9 cellular contexts compared by ENCODE assay signal in genomic region chr17:27540300-27541105, GRCh38.
DNase-seq lines count a peak whose midpoint lies in the region; ATAC-seq, FAIRE-seq and TF ChIP-seq lines count a peak whose summit lies in the region.
"Had no signal": no experiment of that assay in that cellular context is flagged by ENCODE, and none has a peak within 500 bp of the region (broad histone marks: within the 10 kb centered on the region; RNA-seq: fewer than 3 reads in every experiment).

No MANE protein-coding gene starts in this region.

- no peak overlapping the region for H3K4me3 Mint-ChIP-seq in CD4-positive, CD25-positive, alpha-beta regulatory T cell
- H3K4me3 Mint-ChIP-seq: naive thymus-derived CD8-positive, alpha-beta T cell had no signal

- H3K4me1 ChIP-seq in CD4-positive, CD25-positive, alpha-beta regulatory T cell (ENCODE audit: control insufficient read depth, insufficient read depth, low read length, poor library complexity, severe bottlenecking): peaks cover 19% of the 10 kb centered on the region
- H3K4me1 ChIP-seq in SJSA1 (replicated peaks): peaks cover 56% of the 10 kb centered on the region

- no peak for ATAC-seq in CD4-positive, CD25-positive, alpha-beta regulatory T cell (ENCODE audit: low read depth in 2 of 2)
- ATAC-seq in HG03139 (IDR thresholded peaks at IDR 0.05; ENCODE audit: unreplicated experiment): no peak
- ATAC-seq: naive thymus-derived CD8-positive, alpha-beta T cell had no signal

- TF ChIP-seq POLR2A in H54 (IDR thresholded peaks at IDR 0.05; ENCODE audit: low read depth, low read length): no peak

- no peak overlapping the region for H3K27ac ChIP-seq in CD4-positive, CD25-positive, alpha-beta regulatory T cell (ENCODE audit: insufficient read depth, low read length, poor library complexity, severe bottlenecking)
- H3K27ac ChIP-seq in SJSA1: peak overlapping the region; percentile 47

- H3K9me3 Mint-ChIP-seq in CD4-positive, CD25-positive, alpha-beta regulatory T cell: no peaks in the 10 kb centered on the region
- H3K9me3 Mint-ChIP-seq: naive thymus-derived CD8-positive, alpha-beta T cell had no signal

- no peaks in the 10 kb centered on the region for H3K36me3 ChIP-seq in CD4-positive, CD25-positive, alpha-beta regulatory T cell (ENCODE audit: control insufficient read depth, insufficient read depth, low read length)
- H3K36me3 ChIP-seq in SJSA1: no peaks in the 10 kb centered on the region

- H3K27me3 Mint-ChIP-seq in CD4-positive, CD25-positive, alpha-beta regulatory T cell: no peaks in the 10 kb centered on the region
- H3K27me3 Mint-ChIP-seq: naive thymus-derived CD8-positive, alpha-beta T cell had no signal

- CTCF ChIA-PET in HEK293T (lab: Yijun Ruan, JAX): no interaction called here

- H3K27ac Mint-ChIP-seq in CD4-positive, CD25-positive, alpha-beta regulatory T cell: peak overlapping the region in 2 of 3 donors; percentile 36 to 68

- FAIRE-seq in H54 (lab: Jason Lieb, UNC): no peak

- no peaks in the 10 kb centered on the region for H3K36me3 Mint-ChIP-seq in CD4-positive, CD25-positive, alpha-beta regulatory T cell
- H3K36me3 Mint-ChIP-seq: naive thymus-derived CD8-positive, alpha-beta T cell had no signal

- no peaks in the 10 kb centered on the region for H3K27me3 ChIP-seq in CD4-positive, CD25-positive, alpha-beta regulatory T cell (ENCODE audit: control insufficient read depth, insufficient read depth, low read length)
- no peaks in the 10 kb centered on the region for H3K27me3 ChIP-seq in SJSA1 (replicated peaks)

- DNase-seq in CD4-positive, CD25-positive, alpha-beta regulatory T cell: no peak
- DNase-seq in SJSA1 (ENCODE audit: low read depth in 1 of 2, low spot score in 2 of 2) (peak; percentile 91 to 92), fibroblast of the conjunctiva (ENCODE audit: low read depth) (peak; percentile 88), posterior cingulate gyrus (peak in 9 of 10 donors; percentile 27 to 91 (median 61)), H54 (ENCODE audit: insufficient read length, low spot score) (no peak), HEK293T (ENCODE audit: extremely low spot score) (no peak), NCI-H1092 treated with DMSO at 0.1 percent for 48 hours (lab: John Stamatoyannopoulos, UW) (no peak)

- no peaks in the 10 kb centered on the region for H3K9me3 ChIP-seq in CD4-positive, CD25-positive, alpha-beta regulatory T cell (ENCODE audit: control insufficient read depth in 2 of 2, low read length in 2 of 2)
- no peaks in the 10 kb centered on the region for H3K9me3 ChIP-seq in SJSA1 (replicated peaks)

- intact Hi-C loops in posterior cingulate gyrus (cut with DNase I): no loop called here

- no peak overlapping the region for H3K4me3 ChIP-seq in CD4-positive, CD25-positive, alpha-beta regulatory T cell (ENCODE audit: low read depth, low read length)
- H3K4me3 ChIP-seq in SJSA1: no peak overlapping the region

- H3K4me1 Mint-ChIP-seq in CD4-positive, CD25-positive, alpha-beta regulatory T cell: peaks cover 14 to 58% (median 40%) of the 10 kb centered on the region in 4 donors

- POLR2A ChIA-PET in HEK293T (lab: Yijun Ruan, JAX): interaction anchor here (0.8 to 1.3 kb wide), 2 partner anchors 20 to 187 kb away, joined by 3 to 4 read pairs; no protein-coding TSS in a partner anchor

TF ChIP-seq in HEK293T, 16 proteins besides CTCF, POLR2A, EP300 and RAD21:
- TF ChIP-seq FOXA1 (IDR thresholded peaks at IDR 0.05) (no peak), FOXK2 (IDR thresholded peaks at IDR 0.05) (no peak), SUZ12 (IDR thresholded peaks at IDR 0.05) (no peak), HDGF (IDR thresholded peaks at IDR 0.05; ENCODE audit: borderline replicate concordance) (no peak), CTBP1 (IDR thresholded peaks at IDR 0.05; ENCODE audit: borderline replicate concordance) (no peak), ELF4 (IDR thresholded peaks at IDR 0.05) (no peak), ARNT (IDR thresholded peaks at IDR 0.05) (no peak), ZNF384 (IDR thresholded peaks at IDR 0.05) (no peak), BHLHE40 (IDR thresholded peaks at IDR 0.05; ENCODE audit: borderline replicate concordance) (no peak), FOXM1 (IDR thresholded peaks at IDR 0.05; ENCODE audit: borderline replicate concordance) (no peak)

Comparison
In these comparisons a context has a peak if more than half of its experiments do, and no peak if none do; other contexts are left out.
1. DNase-seq: peak in SJSA1 (2 of 2), fibroblast of the conjunctiva (single experiment) and posterior cingulate gyrus (9 of 10); none in CD4-positive, CD25-positive, alpha-beta regulatory T cell (0 of 3), H54 (single experiment), HEK293T (single experiment) and NCI-H1092 treated with DMSO at 0.1 percent for 48 hours (single experiment).